ENCODE assay signal across 1 cellular context in genomic region chr2:170190172-170190571, GRCh38.
TF ChIP-seq lines count a peak whose summit lies in the region.

No MANE protein-coding gene starts in this region.

TF ChIP-seq in K562, 482 proteins besides CTCF, POLR2A, EP300 and RAD21:
- TF ChIP-seq ELF2 (CRISPR knock-in tag; IDR thresholded peaks at IDR 0.05) (no peak), KLF16 (IDR thresholded peaks at IDR 0.05) (no peak), ZBTB40 (IDR thresholded peaks at IDR 0.05) (no peak), ZBTB40 (CRISPR knock-in tag; IDR thresholded peaks at IDR 0.05) (no peak), SMC3 (conservative IDR thresholded peaks at IDR 0.05; ENCODE audit: insufficient read depth, low read depth, low read length) (no peak), E2F8 (IDR thresholded peaks at IDR 0.05; ENCODE audit: low read depth, partially characterized antibody) (no peak), HEY1 (CRISPR knock-in tag; IDR thresholded peaks at IDR 0.05; ENCODE audit: borderline replicate concordance) (no peak), NCOA1 (IDR thresholded peaks at IDR 0.05; ENCODE audit: low read depth) (no peak), CHD2 (IDR thresholded peaks at IDR 0.05; ENCODE audit: low read depth, low read length) (no peak), HOMEZ (CRISPR knock-in tag; IDR thresholded peaks at IDR 0.05) (no peak), HMBOX1 (IDR thresholded peaks at IDR 0.05) (no peak), ZNF436 (CRISPR knock-in tag; IDR thresholded peaks at IDR 0.05) (no peak), MLX (CRISPR knock-in tag; conservative IDR thresholded peaks at IDR 0.05) (no peak), NR0B1 (IDR thresholded peaks at IDR 0.05; ENCODE audit: partially characterized antibody) (no peak), KLF13 (tag; IDR thresholded peaks at IDR 0.05; ENCODE audit: borderline replicate concordance, low read depth) (no peak), USF1 (CRISPR knock-in tag; IDR thresholded peaks at IDR 0.05) (no peak), ELK3 (CRISPR knock-in tag; IDR thresholded peaks at IDR 0.05) (no peak), PTRF (tag; IDR thresholded peaks at IDR 0.05) (no peak), ZNF174 (CRISPR knock-in tag; IDR thresholded peaks at IDR 0.05) (no peak), FOXO4 (CRISPR knock-in tag; IDR thresholded peaks at IDR 0.05) (no peak), ZSCAN32 (CRISPR knock-in tag; IDR thresholded peaks at IDR 0.05) (no peak)
